ENCODE assay signal across 24 cellular contexts in genomic region chr1:55382699-55383377, GRCh38.
DNase-seq lines count a peak whose midpoint lies in the region; ATAC-seq and TF ChIP-seq lines count a peak whose summit lies in the region.
"Had no signal": no experiment of that assay in that cellular context is flagged by ENCODE, and none has a peak within 500 bp of the region (broad histone marks: within the 10 kb centered on the region; RNA-seq: fewer than 3 reads in every experiment).

No MANE protein-coding gene starts in this region.

- BruUV-seq in Calu3 (replicated peaks; lab: Mats Ljungman, UMichigan), result no TSS peak

- H3K27me3 Mint-ChIP-seq in T-helper 17 cell (no peaks in the 10 kb centered on the region), Calu3 (ENCODE audit: unreplicated experiment) (no peaks in the 10 kb centered on the region)
- H3K27me3 Mint-ChIP-seq: CD4-positive, alpha-beta T cell had no signal

- CTCF ChIA-PET in Calu3 (lab: Charles Lee), result no interaction called here

- H3K27ac Mint-ChIP-seq in T-helper 17 cell (peak overlapping the region; percentile 59), Calu3 (ENCODE audit: unreplicated experiment) (no peak overlapping the region)
- H3K27ac Mint-ChIP-seq: activated naive CD4-positive, alpha-beta T cell treated with anti-CD3 and anti-CD28 coated beads for 36 hours; CD4-positive, alpha-beta T cell; nephron progenitor cell; T-helper 1 cell treated with Interleukin-12 subunit alpha and Interleukin-12 subunit beta and Interleukin-4 antibody, amounts not matched to agents 30 μg/mL and 1 μg/mL, for 36 hours had no signal

- H3K4me1 Mint-ChIP-seq in T-helper 17 cell (peaks cover 9% of the 10 kb centered on the region), Calu3 (ENCODE audit: low read depth, unreplicated experiment) (no peaks in the 10 kb centered on the region)

- peak; percentile 47 for ATAC-seq in Right ventricle myocardium superior (ENCODE audit: poor library complexity)
- no peak for ATAC-seq in Right ventricle myocardium inferior
- ATAC-seq in T-helper 17 cell, result no peak
- ATAC-seq: body of pancreas had no signal

- H3K9me3 ChIP-seq in T-helper 17 cell (ENCODE audit: control insufficient read depth, low read length, poor library complexity, severe bottlenecking), result no peaks in the 10 kb centered on the region
- H3K9me3 ChIP-seq: body of pancreas, heart left ventricle, SK-N-SH, uterus had no signal

- intact Hi-C loops in Right ventricle myocardium superior (cut with DNase I) (no loop called here), Right ventricle myocardium inferior (cut with DNase I) (no loop called here), Calu3 (cut with micrococcal nuclease; ENCODE audit: unreplicated experiment) (no loop called here)

- no peak overlapping the region for H3K4me3 Mint-ChIP-seq in T-helper 17 cell
- H3K4me3 Mint-ChIP-seq in Calu3 (ENCODE audit: low read depth, unreplicated experiment), result no peak overlapping the region
- H3K4me3 Mint-ChIP-seq: activated naive CD4-positive, alpha-beta T cell treated with anti-CD3 and anti-CD28 coated beads for 36 hours; CD4-positive, alpha-beta T cell; nephron progenitor cell; T-helper 1 cell treated with Interleukin-12 subunit alpha and Interleukin-12 subunit beta and Interleukin-4 antibody, amounts not matched to agents 30 μg/mL and 1 μg/mL, for 36 hours had no signal

- no peaks in the 10 kb centered on the region for H3K36me3 Mint-ChIP-seq in T-helper 17 cell (ENCODE audit: low read depth)
- H3K36me3 Mint-ChIP-seq in Calu3 (ENCODE audit: insufficient read depth, unreplicated experiment), result no peaks in the 10 kb centered on the region

- no peaks in the 10 kb centered on the region for H3K9me3 Mint-ChIP-seq in Calu3 (ENCODE audit: low read depth, unreplicated experiment)
- H3K9me3 Mint-ChIP-seq: T-helper 1 cell treated with Interleukin-12 subunit alpha and Interleukin-12 subunit beta and Interleukin-4 antibody, amounts not matched to agents 30 μg/mL and 1 μg/mL, for 36 hours had no signal

- DNase-seq in Right ventricle myocardium superior, result no peak
- DNase-seq in Right ventricle myocardium inferior (ENCODE audit: missing footprints), result no peak
- no peak for DNase-seq in T-helper 17 cell
- peak; percentile 33 for DNase-seq in left kidney (ENCODE audit: low read depth, low spot score)
- DNase-seq in ureter (ENCODE audit: low spot score), result peak; percentile 38
- no peak for DNase-seq in Calu3
- no peak for DNase-seq in activated CD4-positive, alpha-beta T cell treated with anti-CD3 and anti-CD28 coated beads for 4 hours
- DNase-seq in NCI-H2171 treated with DMSO at 0.1 percent for 48 hours (lab: John Stamatoyannopoulos, UW), result no peak
- DNase-seq: activated CD4-positive, alpha-beta T cell treated with anti-CD3 and anti-CD28 coated beads, Interleukin-2, amount 50 U/mL, for 48 hours; activated CD4-positive, CD25-positive, alpha-beta regulatory T cell; activated naive CD4-positive, alpha-beta T cell treated with anti-CD3 and anti-CD28 coated beads for 36 hours; AML-193; body of pancreas; CD4-positive, alpha-beta T cell; dorsolateral prefrontal cortex; foreskin melanocyte; KG1; NCI-H2029 treated with DMSO at 0.1 percent for 48 hours; nephron progenitor cell; SK-N-SH; stimulated activated naive CD4-positive, alpha-beta T cell; uterus had no signal

- no peak for TF ChIP-seq CTCF in Calu3 (IDR thresholded peaks at IDR 0.05; ENCODE audit: unreplicated experiment)

Comparison
In these comparisons a context has a peak if more than half of its experiments do, and no peak if none do; other contexts are left out.
1. DNase-seq: peak in left kidney (single experiment) and ureter (single experiment); none in Right ventricle myocardium superior (single experiment), Right ventricle myocardium inferior (single experiment), T-helper 17 cell (0 of 3), Calu3 (single experiment), activated CD4-positive, alpha-beta T cell treated with anti-CD3 and anti-CD28 coated beads for 4 hours (0 of 2) and NCI-H2171 treated with DMSO at 0.1 percent for 48 hours (single experiment).